Comparison of ENCODE assay signal across 30 cellular contexts in the genomic region with DNA sequence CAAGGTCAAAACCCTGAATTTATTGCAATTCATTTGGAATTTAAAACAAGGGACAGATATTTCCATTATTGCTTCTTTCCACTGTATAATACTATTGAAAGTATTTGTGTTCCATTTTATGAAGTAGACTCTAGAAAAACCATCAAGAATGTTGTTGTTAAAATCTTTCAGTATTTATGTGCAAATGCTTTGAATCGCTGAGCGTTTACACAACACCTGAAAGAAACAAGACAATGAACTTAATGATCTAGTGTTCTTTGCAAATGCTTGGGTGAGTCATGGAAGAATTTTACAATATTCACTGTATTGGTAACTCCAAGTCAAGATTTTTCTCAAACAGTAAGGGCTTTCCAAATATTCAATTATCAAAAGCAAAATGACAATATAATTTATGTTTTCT.
"Had no signal": no experiment of that assay in that cellular context is flagged by ENCODE, and none has a peak within 500 bp of the region (broad histone marks: within the 10 kb centered on the region; RNA-seq: fewer than 3 reads in every experiment).

No MANE protein-coding gene starts in this region.

- H3K4me1 ChIP-seq: breast epithelium had no signal

- H3K9me3 Mint-ChIP-seq: activated CD4-positive, alpha-beta memory T cell treated with anti-CD3 and anti-CD28 coated beads, Interleukin-2, amount 10 ng/mL, durations not matched to agents 7 days and 5 days; activated naive CD8-positive, alpha-beta T cell treated with anti-CD3 and anti-CD28 coated beads, Interleukin-2, amount 10 ng/mL, durations not matched to agents 7 days and 5 days; activated T-cell treated with anti-CD3 and anti-CD28 coated beads, Interleukin-2, amount 50 U/mL, for 72 hours; central memory CD8-positive, alpha-beta T cell; dendritic cell treated with granulocyte-macrophage colony-stimulating factor and Interleukin-4, amounts not matched to agents 40 ng/mL and 50 ng/mL, for 4 days had no signal

- H3K27me3 Mint-ChIP-seq: brain had no signal

- H3K27ac Mint-ChIP-seq: activated CD4-positive, alpha-beta memory T cell treated with anti-CD3 and anti-CD28 coated beads, Interleukin-2, amount 10 ng/mL, durations not matched to agents 7 days and 5 days; activated CD4-positive, alpha-beta T cell treated with anti-CD3 and anti-CD28 coated beads, Interleukin-2, amount 10 ng/mL, durations not matched to agents 7 days and 5 days; activated naive CD4-positive, alpha-beta T cell treated with anti-CD3 and anti-CD28 coated beads, Interleukin-2, amount 10 ng/mL, durations not matched to agents 7 days and 5 days; activated naive CD4-positive, alpha-beta T cell treated with anti-CD3 and anti-CD28 coated beads, Interleukin-2, amount 50 U/mL, for 72 hours; activated naive CD8-positive, alpha-beta T cell treated with anti-CD3 and anti-CD28 coated beads, Interleukin-2, amount 10 ng/mL, durations not matched to agents 7 days and 5 days; activated T-cell treated with anti-CD3 and anti-CD28 coated beads, Interleukin-2, amount 50 U/mL, for 24 hours; activated T-cell treated with anti-CD3 and anti-CD28 coated beads, Interleukin-2, amount 50 U/mL, for 72 hours; brain; dendritic cell treated with granulocyte-macrophage colony-stimulating factor and Interleukin-4, amounts not matched to agents 40 ng/mL and 50 ng/mL, for 4 days; endodermal cell; WTC11 had no signal

- H3K36me3 ChIP-seq: ascending aorta, breast epithelium, heart left ventricle had no signal

- DNase-seq: activated CD4-positive, alpha-beta memory T cell treated with anti-CD3 and anti-CD28 coated beads, Interleukin-2, amount 10 ng/mL, durations not matched to agents 7 days and 5 days; activated CD4-positive, alpha-beta T cell treated with anti-CD3 and anti-CD28 coated beads for 1 hour; activated CD4-positive, alpha-beta T cell treated with anti-CD3 and anti-CD28 coated beads for 4 hours; activated CD4-positive, alpha-beta T cell treated with anti-CD3 and anti-CD28 coated beads, Interleukin-2, amount 10 ng/mL, durations not matched to agents 7 days and 5 days; activated CD4-positive, alpha-beta T cell treated with anti-CD3 and anti-CD28 coated beads, Interleukin-2, amount 50 U/mL, for 4 hours; activated CD8-positive, alpha-beta memory T cell treated with anti-CD3 and anti-CD28 coated beads, Interleukin-2, amount 50 U/mL, for 48 hours; activated gamma-delta T cell; activated naive CD4-positive, alpha-beta T cell; activated naive CD4-positive, alpha-beta T cell treated with anti-CD3 and anti-CD28 coated beads, Interleukin-2, amount 10 ng/mL, durations not matched to agents 7 days and 5 days; activated T-cell treated with anti-CD3 and anti-CD28 coated beads for 4 hours; activated T-cell treated with anti-CD3 and anti-CD28 coated beads, Interleukin-2, amount 50 U/mL, for 72 hours; effector memory CD4-positive, alpha-beta T cell; foreskin fibroblast; glutamatergic neuron; heart left ventricle; T-helper 2 cell had no signal

- H3K4me3 Mint-ChIP-seq: activated CD4-positive, alpha-beta memory T cell treated with anti-CD3 and anti-CD28 coated beads, Interleukin-2, amount 10 ng/mL, durations not matched to agents 7 days and 5 days; activated CD4-positive, alpha-beta T cell treated with anti-CD3 and anti-CD28 coated beads, Interleukin-2, amount 10 ng/mL, durations not matched to agents 7 days and 5 days; activated naive CD4-positive, alpha-beta T cell treated with anti-CD3 and anti-CD28 coated beads, Interleukin-2, amount 10 ng/mL, durations not matched to agents 7 days and 5 days; activated naive CD8-positive, alpha-beta T cell treated with anti-CD3 and anti-CD28 coated beads, Interleukin-2, amount 10 ng/mL, durations not matched to agents 7 days and 5 days; activated T-cell treated with anti-CD3 and anti-CD28 coated beads, Interleukin-2, amount 50 U/mL, for 24 hours; activated T-cell treated with anti-CD3 and anti-CD28 coated beads, Interleukin-2, amount 50 U/mL, for 72 hours; brain; central memory CD8-positive, alpha-beta T cell; dendritic cell treated with granulocyte-macrophage colony-stimulating factor and Interleukin-4, amounts not matched to agents 40 ng/mL and 50 ng/mL, for 4 days; endodermal cell; WTC11 had no signal

- H3K4me1 Mint-ChIP-seq: brain; central memory CD8-positive, alpha-beta T cell had no signal

- H3K27me3 ChIP-seq: ascending aorta, breast epithelium, heart left ventricle had no signal

- ATAC-seq: activated naive CD4-positive, alpha-beta T cell treated with anti-CD3 and anti-CD28 coated beads, Interleukin-2, amount 50 U/mL, for 72 hours; activated T-cell treated with anti-CD3 and anti-CD28 coated beads, Interleukin-2, amount 50 U/mL, for 72 hours; esophagus mucosa; heart left ventricle; WTC11 had no signal

- H3K4me3 ChIP-seq: ascending aorta, breast epithelium, coronary artery, dorsolateral prefrontal cortex, heart left ventricle had no signal

- H3K27ac ChIP-seq: ascending aorta, breast epithelium, coronary artery, dorsolateral prefrontal cortex, heart left ventricle, VCaP had no signal
